In the genomic region with DNA sequence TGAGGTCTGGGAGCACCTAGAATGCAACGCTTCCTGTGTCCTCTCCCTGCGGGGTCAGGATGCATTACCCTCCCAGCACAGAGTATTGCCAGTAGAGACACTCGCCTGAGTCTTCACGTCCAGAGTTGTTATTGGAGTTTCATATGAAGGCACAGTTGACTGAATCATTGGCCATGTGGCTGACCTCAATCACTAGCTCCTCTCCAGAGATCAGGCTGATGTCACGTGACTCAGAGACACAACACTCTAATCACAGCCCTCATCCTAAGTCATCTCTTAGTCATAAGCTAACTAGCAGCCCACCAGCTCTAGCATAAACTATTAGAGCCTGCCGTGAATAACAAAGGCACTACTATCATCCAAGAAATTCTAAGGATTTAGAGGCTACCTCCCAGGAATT, we compare ENCODE assay signal across 16 cellular contexts.
A peak's percentile ranks its signal among the peaks of the same experiment; 100 is the strongest.
DNase-seq lines count a peak whose midpoint lies in the region; ATAC-seq, FAIRE-seq and TF ChIP-seq lines count a peak whose summit lies in the region.
"Had no signal": no experiment of that assay in that cellular context is flagged by ENCODE, and none has a peak within 500 bp of the region (broad histone marks: within the 10 kb centered on the region; RNA-seq: fewer than 3 reads in every experiment).

No MANE protein-coding gene starts in this region.

- no peak overlapping the region for H3K4me3 Mint-ChIP-seq in natural killer cell
- H3K4me3 Mint-ChIP-seq: naive thymus-derived CD4-positive, alpha-beta T cell had no signal

- TF ChIP-seq CTCF in AG09309 (IDR thresholded peaks at IDR 0.05; ENCODE audit: control insufficient read depth, insufficient read depth, low read depth, low read length, missing control alignments) (no peak), astrocyte of the spinal cord (IDR thresholded peaks at IDR 0.05; ENCODE audit: low read depth, low read length) (no peak), natural killer cell (IDR thresholded peaks at IDR 0.05) (no peak), GM10248 (IDR thresholded peaks at IDR 0.05; ENCODE audit: control extremely low read depth, extremely low read depth, low read depth, missing control alignments) (no peak)

- intact Hi-C loops in natural killer cell (cut with micrococcal nuclease), result no loop called here

- no peak for ATAC-seq in natural killer cell
- ATAC-seq: left ventricle myocardium superior; naive thymus-derived CD4-positive, alpha-beta T cell had no signal

- in situ Hi-C loops in astrocyte of the spinal cord (cut with HindIII; ENCODE audit: low sequenced_read_pairs), result no loop called here

- H3K27ac Mint-ChIP-seq in natural killer cell, result no peak overlapping the region
- H3K27ac Mint-ChIP-seq: naive thymus-derived CD4-positive, alpha-beta T cell had no signal

- peaks cover 0 to 3% of the 10 kb centered on the region in 2 donors for H3K9me3 Mint-ChIP-seq in natural killer cell

- H3K36me3 Mint-ChIP-seq in natural killer cell, result no peaks in the 10 kb centered on the region

- POLR2A ChIA-PET in GM10248 (lab: Yijun Ruan, JAX), result no interaction called here

- no peaks in the 10 kb centered on the region for H3K4me1 Mint-ChIP-seq in natural killer cell
- H3K4me1 Mint-ChIP-seq: naive thymus-derived CD4-positive, alpha-beta T cell had no signal

- CTCF ChIA-PET in GM10248 (lab: Yijun Ruan, JAX), result no interaction called here

- DNase-seq in AG09309 (ENCODE audit: low read depth), result peak; percentile 7
- DNase-seq in HTR-8/SVneo (ENCODE audit: insufficient read length, low spot score), result peak; percentile 27
- DNase-seq in astrocyte of the spinal cord (ENCODE audit: low read depth, low spot score), result peak; percentile 81
- DNase-seq in natural killer cell, result no peak
- DNase-seq in NCI-H1048 (lab: John Stamatoyannopoulos, UW), result no peak
- DNase-seq in GM10248 (ENCODE audit: extremely low spot score), result no peak
- DNase-seq in NCI-H2227 treated with DMSO at 0.1 percent for 48 hours (lab: John Stamatoyannopoulos, UW), result no peak
- DNase-seq: activated gamma-delta T cell treated with Interleukin-2 at 50 U/mL for 16 hours; DMS79 treated with DMSO at 0.1 percent for 48 hours; left ventricle myocardium superior; naive thymus-derived CD4-positive, alpha-beta T cell; SJCRH30 had no signal

- H3K27me3 Mint-ChIP-seq in natural killer cell (ENCODE audit: low read depth in 2 of 2), result peaks cover 6 to 7% of the 10 kb centered on the region in 2 donors

- H3K4me3 ChIP-seq in AG09309 (ENCODE audit: control insufficient read depth, low read depth, low read length) (no peak overlapping the region), astrocyte of the spinal cord (ENCODE audit: low read depth, low read length) (no peak overlapping the region), iPS-18c (ENCODE audit: insufficient read depth, low read depth, low read length) (peak overlapping the region; percentile 20; the same call in 1 of the 2 replicates)
- H3K4me3 ChIP-seq: BLaER1 treated with 17β-estradiol and CSF1 and Interleukin-3, amounts not matched to agents 10 nM and 100 nM; cardiac muscle cell; SJCRH30 had no signal

- peaks cover 4% of the 10 kb centered on the region for H3K9me3 ChIP-seq in iPS-18c (ENCODE audit: control insufficient read depth, insufficient read depth, low read length)
- H3K9me3 ChIP-seq: SJCRH30 had no signal

- peak; percentile 68 for FAIRE-seq in HTR-8/SVneo (lab: Jason Lieb, UNC)
- FAIRE-seq: endometrium had no signal

Comparison
In these comparisons a context has a peak if more than half of its experiments do, and no peak if none do; other contexts are left out.
1. DNase-seq: peak in AG09309 (single experiment), HTR-8/SVneo (single experiment) and astrocyte of the spinal cord (single experiment); none in natural killer cell (single experiment), NCI-H1048 (single experiment), GM10248 (single experiment) and NCI-H2227 treated with DMSO at 0.1 percent for 48 hours (single experiment).